8 cellular contexts compared by ENCODE assay signal in genomic region chr11:78350646-78351165, GRCh38.
DNase-seq lines count a peak whose midpoint lies in the region; ATAC-seq, FAIRE-seq and TF ChIP-seq lines count a peak whose summit lies in the region.

No MANE protein-coding gene starts in this region.

- no peaks in the 10 kb centered on the region for H3K36me3 ChIP-seq in SJCRH30
- no peaks in the 10 kb centered on the region for H3K36me3 ChIP-seq in pancreas

- 49 to 54% methylated on average over 7 of the region's 7 CpGs for WGBS in pancreas, 2 donors

- peaks cover 22% of the 10 kb centered on the region for H3K4me1 ChIP-seq in SJCRH30
- peaks cover 0 to 9% (median 4%) of the 10 kb centered on the region in 3 donors for H3K4me1 ChIP-seq in pancreas

- H3K27ac Mint-ChIP-seq in activated naive CD4-positive, alpha-beta T cell treated with anti-CD3 and anti-CD28 coated beads, Interleukin-2, amount 50 U/mL, for 72 hours: peak overlapping the region in 1 of 2 donors; percentile 75

- no peaks in the 10 kb centered on the region for H3K36me3 Mint-ChIP-seq in activated naive CD4-positive, alpha-beta T cell treated with anti-CD3 and anti-CD28 coated beads, Interleukin-2, amount 50 U/mL, for 72 hours

- H3K9me3 ChIP-seq in SJCRH30 (replicated peaks) (no peaks in the 10 kb centered on the region), pancreas (no peaks in the 10 kb centered on the region)

- no peak for TF ChIP-seq CTCF in fibroblast of pulmonary artery (IDR thresholded peaks at IDR 0.05; ENCODE audit: low read length, missing control alignments)
- TF ChIP-seq CTCF in pancreas (IDR thresholded peaks at IDR 0.05): no peak

- ATAC-seq in GM21529 (IDR thresholded peaks at IDR 0.05; ENCODE audit: unreplicated experiment): peak; percentile 33
- peak in 3 of 4 donors; percentile 63 to 79 (median 70) for ATAC-seq in pancreas
- ATAC-seq in HG02885 (IDR thresholded peaks at IDR 0.05; ENCODE audit: poor library complexity, unreplicated experiment): no peak
- ATAC-seq in GM18502 (IDR thresholded peaks at IDR 0.05; ENCODE audit: poor library complexity, unreplicated experiment): no peak
- ATAC-seq in HG02588 (IDR thresholded peaks at IDR 0.05; ENCODE audit: unreplicated experiment): no peak
- no peak for ATAC-seq in activated naive CD4-positive, alpha-beta T cell treated with anti-CD3 and anti-CD28 coated beads, Interleukin-2, amount 50 U/mL, for 72 hours

- DNase-seq in SJCRH30: peak; percentile 70 to 82
- DNase-seq in fibroblast of pulmonary artery (ENCODE audit: low read depth): peak; percentile 76
- peak in 1 of 6 donors; percentile 22 for DNase-seq in pancreas
- DNase-seq in activated naive CD4-positive, alpha-beta T cell treated with anti-CD3 and anti-CD28 coated beads, Interleukin-2, amount 50 U/mL, for 72 hours (ENCODE audit: low spot score in 2 of 2): no peak

- no peak for FAIRE-seq in pancreas (lab: Jason Lieb, UNC)

- H3K4me3 ChIP-seq in SJCRH30 (peak overlapping the region; percentile 37), fibroblast of pulmonary artery (replicated peaks; ENCODE audit: low read depth, low read length) (peak overlapping the region; percentile 34), pancreas (peak overlapping the region in 1 of 4 donors; percentile 4)

- intact Hi-C loops in pancreas (cut with DNase I): no loop called here

- H3K9me3 Mint-ChIP-seq in activated naive CD4-positive, alpha-beta T cell treated with anti-CD3 and anti-CD28 coated beads, Interleukin-2, amount 50 U/mL, for 72 hours: peaks cover 0 to 4% of the 10 kb centered on the region in 2 donors

- H3K27me3 ChIP-seq in SJCRH30 (no peaks in the 10 kb centered on the region), pancreas (no peaks in the 10 kb centered on the region)

- H3K27ac ChIP-seq in SJCRH30 (peak overlapping the region; percentile 79), pancreas (peak overlapping the region in 3 of 4 donors; percentile 7 to 74 (median 72))

Comparison
In these comparisons a context has a peak if more than half of its experiments do, and no peak if none do; other contexts are left out.
1. ATAC-seq: peak in GM21529 (single experiment) and pancreas (3 of 4); none in HG02885 (single experiment), GM18502 (single experiment), HG02588 (single experiment) and activated naive CD4-positive, alpha-beta T cell treated with anti-CD3 and anti-CD28 coated beads, Interleukin-2, amount 50 U/mL, for 72 hours (0 of 2).
2. DNase-seq: peak in SJCRH30 (2 of 2) and fibroblast of pulmonary artery (single experiment); none in activated naive CD4-positive, alpha-beta T cell treated with anti-CD3 and anti-CD28 coated beads, Interleukin-2, amount 50 U/mL, for 72 hours (0 of 2).